In the genomic region with DNA sequence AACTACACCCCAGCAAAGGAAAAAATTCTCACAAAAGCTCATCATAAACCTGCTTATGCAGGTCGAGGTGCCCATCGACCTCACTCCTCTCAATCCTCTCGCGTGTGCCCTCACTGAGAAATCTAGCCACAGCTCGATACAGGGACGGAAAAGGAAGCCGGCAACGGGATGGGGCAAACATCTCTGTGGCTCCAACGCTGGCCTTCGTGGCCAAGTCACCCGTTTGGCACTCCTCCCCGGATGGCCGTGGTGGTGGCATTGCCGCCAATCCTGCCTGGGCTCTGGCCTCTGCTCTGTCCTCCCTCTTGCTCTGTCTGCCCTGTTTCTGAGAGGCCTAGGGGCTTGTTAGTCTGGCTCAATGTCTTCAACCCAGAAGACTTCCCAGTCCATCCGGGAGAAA, we compare ENCODE assay signal across 23 cellular contexts.
"Had no signal": no experiment of that assay in that cellular context is flagged by ENCODE, and none has a peak within 500 bp of the region (broad histone marks: within the 10 kb centered on the region; RNA-seq: fewer than 3 reads in every experiment).

No MANE protein-coding gene starts in this region.

- H3K27ac ChIP-seq: adrenal gland, body of pancreas, breast epithelium, SJCRH30, SK-N-MC, WERI-Rb-1 had no signal

- H3K27me3 Mint-ChIP-seq: activated CD4-positive, alpha-beta T cell treated with anti-CD3 and anti-CD28 coated beads, Interleukin-2, amount 10 ng/mL, durations not matched to agents 24 days and 14 days; activated CD8-positive, alpha-beta T cell treated with anti-CD3 and anti-CD28 coated beads for 36 hours had no signal

- H3K4me1 Mint-ChIP-seq: activated CD4-positive, alpha-beta T cell treated with anti-CD3 and anti-CD28 coated beads, Interleukin-2, amount 10 ng/mL, durations not matched to agents 24 days and 14 days had no signal

- H3K4me3 ChIP-seq: adrenal gland, body of pancreas, SJCRH30, SK-N-MC had no signal

- H3K9me3 ChIP-seq: adrenal gland, body of pancreas, SJCRH30 had no signal

- DNase-seq: activated CD4-positive, alpha-beta T cell treated with anti-CD3 and anti-CD28 coated beads, Interleukin-2, amount 10 ng/mL, durations not matched to agents 24 days and 14 days; activated CD4-positive, alpha-beta T cell treated with anti-CD3 and anti-CD28 coated beads, Interleukin-2, amount 50 U/mL, for 4 hours; activated CD4-positive, CD25-positive, alpha-beta regulatory T cell; activated CD8-positive, alpha-beta T cell treated with anti-CD3 and anti-CD28 coated beads for 36 hours; activated gamma-delta T cell treated with Interleukin-2 at 50 U/mL for 16 hours; activated naive CD4-positive, alpha-beta T cell treated with anti-CD3 and anti-CD28 coated beads for 36 hours; activated T-cell treated with anti-CD3 and anti-CD28 coated beads, Interleukin-2, amount 50 U/mL, for 1 hour; body of pancreas; Karpas-422; KBM-7; NCI-H1105; NCI-H1417 treated with DMSO at 0.1 percent for 48 hours; NCI-H1930; NCI-H345; NCI-H524 treated with DMSO at 0.1 percent for 48 hours; SHP77; SJCRH30; T1000; WERI-Rb-1 had no signal

- H3K4me1 ChIP-seq: adrenal gland, body of pancreas, breast epithelium, SJCRH30 had no signal

- H3K27me3 ChIP-seq: adrenal gland, body of pancreas, breast epithelium, SJCRH30 had no signal

- H3K36me3 ChIP-seq: adrenal gland, breast epithelium, SJCRH30, WERI-Rb-1 had no signal

- H3K4me3 Mint-ChIP-seq: activated CD4-positive, alpha-beta T cell treated with anti-CD3 and anti-CD28 coated beads, Interleukin-2, amount 10 ng/mL, durations not matched to agents 24 days and 14 days; activated CD8-positive, alpha-beta T cell treated with anti-CD3 and anti-CD28 coated beads for 36 hours; activated naive CD4-positive, alpha-beta T cell treated with anti-CD3 and anti-CD28 coated beads for 36 hours had no signal

- H3K27ac Mint-ChIP-seq: activated CD4-positive, alpha-beta T cell treated with anti-CD3 and anti-CD28 coated beads, Interleukin-2, amount 10 ng/mL, durations not matched to agents 24 days and 14 days; activated CD8-positive, alpha-beta T cell treated with anti-CD3 and anti-CD28 coated beads for 36 hours; activated naive CD4-positive, alpha-beta T cell treated with anti-CD3 and anti-CD28 coated beads for 36 hours; activated naive CD4-positive, alpha-beta T cell treated with anti-CD3 and anti-CD28 coated beads, Interleukin-2, amount 50 U/mL, for 72 hours had no signal
